Comparison of ENCODE assay signal across 1 cellular context in genomic region chr19:3028305-3029069, GRCh38.
A peak's percentile ranks its signal among the peaks of the same experiment; 100 is the strongest.
TF ChIP-seq lines count a peak whose summit lies in the region.

No MANE protein-coding gene starts in this region.

TF ChIP-seq in H1, 55 proteins besides CTCF, POLR2A, EP300 and RAD21 (continued from another document):
- TF ChIP-seq KDM4A (IDR thresholded peaks at IDR 0.05; ENCODE audit: low read depth, low read length, severe bottlenecking): peak; percentile 46
